8 cellular contexts compared by ENCODE assay signal in genomic region chr22:26461188-26461810, GRCh38. TPM values are rescaled to one million over a fixed set of nuclear protein-coding genes. Genes with fewer than 3 reads are reported as not detected.
A peak's percentile ranks its signal among the peaks of the same experiment; 100 is the strongest.
DNase-seq lines count a peak whose midpoint lies in the region; ATAC-seq and TF ChIP-seq lines count a peak whose summit lies in the region.

No MANE protein-coding gene starts in this region.

- H3K4me3 ChIP-seq in BE2C (ENCODE audit: low read depth, low read length): no peak overlapping the region
- H3K4me3 ChIP-seq in PC-9: no peak overlapping the region
- H3K4me3 ChIP-seq in iPS DF 6.9 (ENCODE audit: low read length): no peak overlapping the region

- peak; percentile 95 for TF ChIP-seq CTCF in BE2C (IDR thresholded peaks at IDR 0.05; ENCODE audit: low read depth, low read length)
- TF ChIP-seq CTCF in GM20000 (IDR thresholded peaks at IDR 0.05; ENCODE audit: extremely low read depth, missing control alignments): peak; percentile 36
- peak; percentile 86 for TF ChIP-seq CTCF in PC-9 (conservative IDR thresholded peaks at IDR 0.05)

- H3K9me3 ChIP-seq in BE2C (no peaks in the 10 kb centered on the region), PC-9 (ENCODE audit: insufficient read depth, low read depth) (no peaks in the 10 kb centered on the region), iPS DF 6.9 (ENCODE audit: control insufficient read depth, insufficient read depth, low read length) (no peaks in the 10 kb centered on the region)

- POLR2A ChIA-PET in PC-9 (lab: Charles Lee; ENCODE audit: unreplicated experiment): no interaction called here

- peak; percentile 87 for DNase-seq in BE2C
- peak; percentile 62 for DNase-seq in GM20000 (ENCODE audit: low spot score)
- peak in 1 of 2 experiments; percentile 16 for DNase-seq in PC-9
- peak; percentile 38 for DNase-seq in amniotic epithelial cell (ENCODE audit: low read depth)
- peak; percentile 52 for DNase-seq in iPS DF 6.9 (ENCODE audit: low read depth, low spot score)
- DNase-seq in stimulated activated CD4-positive, alpha-beta T cell treated with anti-CD3 and anti-CD28 coated beads, Interleukin-15, amount 100 ng/mL, for 24 hours: peak; percentile 54

- no CpG with 5 or more reads among the region's 3 CpGs for WGBS in iPS DF 6.9 (ENCODE audit: insufficient coverage, insufficient read length)

- H3K27ac ChIP-seq in PC-9: no peak overlapping the region
- H3K27ac ChIP-seq in iPS DF 6.9 (ENCODE audit: low read length): no peak overlapping the region

- intact Hi-C loops in PC-9 (cut with micrococcal nuclease; ENCODE audit: unreplicated experiment): loop anchor here (1.0 kb wide), 2 partner anchors 63 to 97 kb away; no protein-coding TSS in a partner anchor

- no peaks in the 10 kb centered on the region for H3K9me2 ChIP-seq in PC-9 (ENCODE audit: insufficient read depth)

- H3K4me2 ChIP-seq in PC-9: no peak overlapping the region

- CTCF ChIA-PET in PC-9 (lab: Charles Lee): interaction anchor here (0.6 to 1.0 kb wide), 3 partner anchors 97 to 1476 kb away, joined by 3 to 5 read pairs (median 3); no protein-coding TSS in a partner anchor

- ATAC-seq in GM21825 (IDR thresholded peaks at IDR 0.05; ENCODE audit: unreplicated experiment) (no peak), HG02981 (IDR thresholded peaks at IDR 0.05; ENCODE audit: unreplicated experiment) (no peak)

- H3F3A ChIP-seq in PC-9 (ENCODE audit: insufficient read depth, low read depth): no peaks in the 10 kb centered on the region

- BruUV-seq in PC-9 (replicated peaks; lab: Mats Ljungman, UMichigan): no TSS peak

- H3K27me3 ChIP-seq in BE2C (no peaks in the 10 kb centered on the region), PC-9 (ENCODE audit: insufficient read depth, low read depth) (no peaks in the 10 kb centered on the region), iPS DF 6.9 (ENCODE audit: control insufficient read depth, insufficient read depth, low read length) (no peaks in the 10 kb centered on the region)

- H4K20me1 ChIP-seq in PC-9 (ENCODE audit: insufficient read depth): peaks cover 22% of the 10 kb centered on the region

- no peaks in the 10 kb centered on the region for H3K79me2 ChIP-seq in PC-9 (ENCODE audit: low read depth)

- H3K4me1 ChIP-seq in BE2C (peaks cover 7% of the 10 kb centered on the region; the same call in 1 of the 2 replicates), PC-9 (replicated peaks; ENCODE audit: insufficient read depth) (no peaks in the 10 kb centered on the region), iPS DF 6.9 (ENCODE audit: control insufficient read depth, insufficient read depth, low read length) (no peaks in the 10 kb centered on the region)

- H3K36me3 ChIP-seq in BE2C (peaks cover 32% of the 10 kb centered on the region), PC-9 (ENCODE audit: low read depth) (no peaks in the 10 kb centered on the region; the same call in none of the 2 replicates), iPS DF 6.9 (ENCODE audit: control insufficient read depth, insufficient read depth, low read length) (peaks cover 41% of the 10 kb centered on the region)

- no peak overlapping the region for H2AFZ ChIP-seq in PC-9

RNA-seq across cellular contexts. Expression of gene HPS4, which starts 22.3 kb away (rescaled TPM):
- 32.5 TPM for polyA plus RNA-seq in BE2C (2012; ENCODE audit: insufficient read depth, insufficient read length, low read depth)
- total RNA-seq in PC-9 (2021): 21.2 and 33.1 TPM in 2 replicates

RNA-seq across cellular contexts. Expression of gene SRRD, which starts 22.4 kb away (rescaled TPM):
- 20.7 TPM for polyA plus RNA-seq in BE2C (2012; ENCODE audit: insufficient read depth, insufficient read length, low read depth)
- total RNA-seq in PC-9 (2021): 7.1 and 9.5 TPM in 2 replicates

RNA-seq across cellular contexts. Expression of gene ASPHD2, which starts 32.2 kb away (rescaled TPM):
- polyA plus RNA-seq in BE2C (2012; ENCODE audit: insufficient read depth, insufficient read length, low read depth): 1.4 TPM
- total RNA-seq in PC-9 (2021): 0.33 and 0.44 TPM in 2 replicates

RNA-seq across cellular contexts. Expression of gene TFIP11, which starts 51.0 kb away (rescaled TPM):
- polyA plus RNA-seq in BE2C (2012; ENCODE audit: insufficient read depth, insufficient read length, low read depth): 146 TPM
- 17.3 and 18.5 TPM in 2 replicates for total RNA-seq in PC-9 (2021)

Comparison
In these comparisons a context has a peak if more than half of its experiments do, and no peak if none do; other contexts are left out.
1. CTCF ChIP-seq: peak in every context shown above with its lines; median percentile 95 in BE2C; 86 in PC-9; 36 in GM20000.